24 cellular contexts compared by ENCODE assay signal in genomic region chr9:91572811-91573210, GRCh38.
DNase-seq lines count a peak whose midpoint lies in the region; ATAC-seq and TF ChIP-seq lines count a peak whose summit lies in the region.
"Had no signal": no experiment of that assay in that cellular context is flagged by ENCODE, and none has a peak within 500 bp of the region (broad histone marks: within the 10 kb centered on the region; RNA-seq: fewer than 3 reads in every experiment).

No MANE protein-coding gene starts in this region.

- H3K4me2 ChIP-seq in Karpas-422 (ENCODE audit: low read depth, low read length, poor library complexity, severe bottlenecking) (no peak overlapping the region), smooth muscle cell (peak overlapping the region; percentile 65)
- H3K4me2 ChIP-seq: BLaER1 had no signal

- H3K4me3 ChIP-seq in Karpas-422 (ENCODE audit: low read length), result no peak overlapping the region
- H3K4me3 ChIP-seq in NT2/D1 (ENCODE audit: insufficient read length, low read depth), result no peak overlapping the region
- H3K4me3 ChIP-seq in smooth muscle cell, result no peak overlapping the region
- H3K4me3 ChIP-seq: BLaER1 had no signal

- no peak overlapping the region for H3K27ac ChIP-seq in Karpas-422 (ENCODE audit: low read length)
- peak overlapping the region; percentile 58 for H3K27ac ChIP-seq in epithelial cell of prostate
- no peak overlapping the region for H3K27ac ChIP-seq in smooth muscle cell (ENCODE audit: low read depth)
- H3K27ac ChIP-seq: BLaER1, RWPE1 had no signal

- no peak for TF ChIP-seq CTCF in smooth muscle cell (IDR thresholded peaks at IDR 0.05; ENCODE audit: borderline replicate concordance, insufficient read depth, poor library complexity, severe bottlenecking)

- no peak for ATAC-seq in GM18520 (IDR thresholded peaks at IDR 0.05; ENCODE audit: unreplicated experiment)
- ATAC-seq in GM18907 (IDR thresholded peaks at IDR 0.05; ENCODE audit: unreplicated experiment), result no peak
- ATAC-seq: HCT116, Panc1 had no signal

- H3K9me3 ChIP-seq in Karpas-422 (ENCODE audit: low read length), result no peaks in the 10 kb centered on the region
- H3K9me3 ChIP-seq in NT2/D1 (ENCODE audit: insufficient read depth, low read length), result peaks cover 10% of the 10 kb centered on the region
- H3K9me3 ChIP-seq in smooth muscle cell (replicated peaks; ENCODE audit: low read depth), result no peaks in the 10 kb centered on the region

- peaks cover 5% of the 10 kb centered on the region for H3F3A ChIP-seq in smooth muscle cell (ENCODE audit: low read depth)

- H3K79me2 ChIP-seq in Karpas-422 (ENCODE audit: low read length) (no peaks in the 10 kb centered on the region), smooth muscle cell (ENCODE audit: low read depth) (no peaks in the 10 kb centered on the region)

- H3K9ac ChIP-seq in Karpas-422 (ENCODE audit: low read length) (no peak overlapping the region), NT2/D1 (ENCODE audit: insufficient read length, low read depth) (no peak overlapping the region), smooth muscle cell (ENCODE audit: low read depth) (no peak overlapping the region)
- H3K9ac ChIP-seq: BLaER1 had no signal

- H3K9me2 ChIP-seq in Karpas-422 (replicated peaks; ENCODE audit: insufficient read depth, low read length), result no peaks in the 10 kb centered on the region

- H3K36me3 ChIP-seq in Karpas-422 (ENCODE audit: insufficient read depth, low read length) (no peaks in the 10 kb centered on the region), NT2/D1 (ENCODE audit: insufficient read depth, insufficient read length, low read length) (no peaks in the 10 kb centered on the region), smooth muscle cell (ENCODE audit: low read depth) (no peaks in the 10 kb centered on the region)
- H3K36me3 ChIP-seq: BLaER1 had no signal

- H4K20me1 ChIP-seq in Karpas-422 (ENCODE audit: insufficient read depth, low read depth, low read length) (no peaks in the 10 kb centered on the region), smooth muscle cell (ENCODE audit: low read depth) (no peaks in the 10 kb centered on the region)
- H4K20me1 ChIP-seq: BLaER1 had no signal

- H2AFZ ChIP-seq in Karpas-422 (ENCODE audit: low read length) (no peak overlapping the region), smooth muscle cell (ENCODE audit: low read depth) (no peak overlapping the region)

- WGBS in smooth muscle cell (ENCODE audit: low lambda C conversion rate), result 78% methylated on average over 5 of the region's 5 CpGs

- no peaks in the 10 kb centered on the region for H3K27me3 ChIP-seq in Karpas-422 (ENCODE audit: low read length)
- no peaks in the 10 kb centered on the region for H3K27me3 ChIP-seq in NT2/D1 (ENCODE audit: insufficient read depth, insufficient read length)
- H3K27me3 ChIP-seq in smooth muscle cell (ENCODE audit: low read depth), result no peaks in the 10 kb centered on the region
- H3K27me3 ChIP-seq: BLaER1 had no signal

- H3K4me1 ChIP-seq in Karpas-422 (ENCODE audit: low read length) (no peaks in the 10 kb centered on the region), NT2/D1 (ENCODE audit: insufficient read depth, insufficient read length) (peaks cover 6% of the 10 kb centered on the region), smooth muscle cell (ENCODE audit: low read depth) (peaks cover 21% of the 10 kb centered on the region)
- H3K4me1 ChIP-seq: BLaER1 had no signal

- DNase-seq in Karpas-422, result peak; percentile 33
- peak; percentile 38 for DNase-seq in NT2/D1 (ENCODE audit: low read depth, low spot score)
- no peak for DNase-seq in epithelial cell of prostate (ENCODE audit: low read depth, low spot score)
- no peak for DNase-seq in smooth muscle cell (lab: John Stamatoyannopoulos, UW; ENCODE audit: unreplicated experiment)
- DNase-seq in OCI-M2 (lab: John Stamatoyannopoulos, UW; ENCODE audit: unreplicated experiment), result no peak
- DNase-seq: CD4-positive, CD25-positive, alpha-beta regulatory T cell; DMS153; DND-41; KG1; MM.1S; NCI-H1048; NCI-H1417 treated with DMSO at 0.1 percent for 48 hours; NCI-H187; NCI-H2171; NCI-H226; NCI-H510A; NCI-H748 treated with DMSO at 0.1 percent for 48 hours; SHP77 had no signal

Comparison
In these comparisons a context has a peak if more than half of its experiments do, and no peak if none do; other contexts are left out.
1. DNase-seq: peak in Karpas-422 (single experiment) and NT2/D1 (single experiment); none in epithelial cell of prostate (single experiment), smooth muscle cell (single experiment) and OCI-M2 (single experiment).